In genomic region chr18:3297025-3297984, GRCh38 we compare ENCODE assay signal across 1 cellular context.
TF ChIP-seq lines count a peak whose summit lies in the region.

No MANE protein-coding gene starts in this region.

TF ChIP-seq in HepG2, 621 proteins besides CTCF, POLR2A, EP300 and RAD21 (continued from another document and continues in another):
- TF ChIP-seq ZBTB33 (CRISPR knock-in tag; IDR thresholded peaks at IDR 0.05): peak; percentile 60
- TF ChIP-seq ZBTB42 (CRISPR knock-in tag; IDR thresholded peaks at IDR 0.05): no peak
- peak; percentile 52; the same call in 1 of the 2 replicates for TF ChIP-seq KDM3A (CRISPR knock-in tag; IDR thresholded peaks at IDR 0.05; ENCODE audit: low read depth)
- TF ChIP-seq JUND (CRISPR knock-in tag; IDR thresholded peaks at IDR 0.05): peak; percentile 78; the same call in 1 of the 2 replicates
- no peak for TF ChIP-seq FOXA1 (IDR thresholded peaks at IDR 0.05)
- TF ChIP-seq FOXA1 (CRISPR knock-in tag; IDR thresholded peaks at IDR 0.05): peak; percentile 59
- TF ChIP-seq ZNF3 (CRISPR knock-in tag; IDR thresholded peaks at IDR 0.05): no peak
- peak; percentile 90 for TF ChIP-seq ZNF501 (CRISPR knock-in tag; IDR thresholded peaks at IDR 0.05)
- TF ChIP-seq MED13 (CRISPR knock-in tag; IDR thresholded peaks at IDR 0.05): peak; percentile 72
- 0 out of 2 replicates have a peak, but pooled peaks have one; percentile 59 for TF ChIP-seq ZNF776 (CRISPR knock-in tag; IDR thresholded peaks at IDR 0.05)
- TF ChIP-seq MTF1 (CRISPR knock-in tag; IDR thresholded peaks at IDR 0.05): 0 out of 2 replicates have a peak, but pooled peaks have one; percentile 65
- TF ChIP-seq ADNP (CRISPR knock-in tag; IDR thresholded peaks at IDR 0.05): 0 out of 2 replicates have a peak, but pooled peaks have one; percentile 22
- TF ChIP-seq CEBPB (IDR thresholded peaks at IDR 0.05; ENCODE audit: borderline replicate concordance, low read depth, low read length): no peak
- TF ChIP-seq, protein P1, sequence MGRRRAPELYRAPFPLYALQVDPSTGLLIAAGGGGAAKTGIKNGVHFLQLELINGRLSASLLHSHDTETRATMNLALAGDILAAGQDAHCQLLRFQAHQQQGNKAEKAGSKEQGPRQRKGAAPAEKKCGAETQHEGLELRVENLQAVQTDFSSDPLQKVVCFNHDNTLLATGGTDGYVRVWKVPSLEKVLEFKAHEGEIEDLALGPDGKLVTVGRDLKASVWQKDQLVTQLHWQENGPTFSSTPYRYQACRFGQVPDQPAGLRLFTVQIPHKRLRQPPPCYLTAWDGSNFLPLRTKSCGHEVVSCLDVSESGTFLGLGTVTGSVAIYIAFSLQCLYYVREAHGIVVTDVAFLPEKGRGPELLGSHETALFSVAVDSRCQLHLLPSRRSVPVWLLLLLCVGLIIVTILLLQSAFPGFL (CRISPR knock-in tag; IDR thresholded peaks at IDR 0.05): no peak
- peak; percentile 48 for TF ChIP-seq STAG1 (CRISPR knock-in tag; IDR thresholded peaks at IDR 0.05)
- no peak for TF ChIP-seq ZBTB2 (CRISPR knock-in tag; IDR thresholded peaks at IDR 0.05; ENCODE audit: low read depth)
- no peak for TF ChIP-seq CHD4 (IDR thresholded peaks at IDR 0.05; ENCODE audit: borderline replicate concordance, low read length)
- TF ChIP-seq ZNF138 (CRISPR knock-in tag; IDR thresholded peaks at IDR 0.05; ENCODE audit: low read depth): no peak
- TF ChIP-seq NCOA2 (CRISPR knock-in tag; IDR thresholded peaks at IDR 0.05): peak; percentile 58; the same call in 1 of the 2 replicates
- TF ChIP-seq DNMT1 (CRISPR knock-in tag; IDR thresholded peaks at IDR 0.05): no peak
- TF ChIP-seq ZNF441 (CRISPR knock-in tag; IDR thresholded peaks at IDR 0.05; ENCODE audit: borderline replicate concordance): no peak
- no peak for TF ChIP-seq ZFYVE20 (CRISPR knock-in tag; IDR thresholded peaks at IDR 0.05; ENCODE audit: borderline replicate concordance, low read depth)
- TF ChIP-seq ZNF850 (CRISPR knock-in tag; conservative IDR thresholded peaks at IDR 0.05): no peak
- TF ChIP-seq ZNF329 (CRISPR knock-in tag; IDR thresholded peaks at IDR 0.05; ENCODE audit: low read depth): no peak
- TF ChIP-seq CREM (IDR thresholded peaks at IDR 0.05): 0 out of 2 replicates have a peak, but pooled peaks have one; percentile 52
- TF ChIP-seq CREM (CRISPR knock-in tag; IDR thresholded peaks at IDR 0.05): no peak
- TF ChIP-seq MAFG (CRISPR knock-in tag; IDR thresholded peaks at IDR 0.05): 0 out of 2 replicates have a peak, but pooled peaks have one; percentile 42
- TF ChIP-seq, protein P2, sequence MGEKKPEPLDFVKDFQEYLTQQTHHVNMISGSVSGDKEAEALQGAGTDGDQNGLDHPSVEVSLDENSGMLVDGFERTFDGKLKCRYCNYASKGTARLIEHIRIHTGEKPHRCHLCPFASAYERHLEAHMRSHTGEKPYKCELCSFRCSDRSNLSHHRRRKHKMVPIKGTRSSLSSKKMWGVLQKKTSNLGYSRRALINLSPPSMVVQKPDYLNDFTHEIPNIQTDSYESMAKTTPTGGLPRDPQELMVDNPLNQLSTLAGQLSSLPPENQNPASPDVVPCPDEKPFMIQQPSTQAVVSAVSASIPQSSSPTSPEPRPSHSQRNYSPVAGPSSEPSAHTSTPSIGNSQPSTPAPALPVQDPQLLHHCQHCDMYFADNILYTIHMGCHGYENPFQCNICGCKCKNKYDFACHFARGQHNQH (CRISPR knock-in tag; IDR thresholded peaks at IDR 0.05): peak; percentile 71; the same call in 1 of the 2 replicates
- TF ChIP-seq ZEB1 (IDR thresholded peaks at IDR 0.05; ENCODE audit: insufficient replicate concordance, low read depth): peak; percentile 91
- no peak for TF ChIP-seq SMAD9 (CRISPR knock-in tag; IDR thresholded peaks at IDR 0.05)
- TF ChIP-seq, protein P3, sequence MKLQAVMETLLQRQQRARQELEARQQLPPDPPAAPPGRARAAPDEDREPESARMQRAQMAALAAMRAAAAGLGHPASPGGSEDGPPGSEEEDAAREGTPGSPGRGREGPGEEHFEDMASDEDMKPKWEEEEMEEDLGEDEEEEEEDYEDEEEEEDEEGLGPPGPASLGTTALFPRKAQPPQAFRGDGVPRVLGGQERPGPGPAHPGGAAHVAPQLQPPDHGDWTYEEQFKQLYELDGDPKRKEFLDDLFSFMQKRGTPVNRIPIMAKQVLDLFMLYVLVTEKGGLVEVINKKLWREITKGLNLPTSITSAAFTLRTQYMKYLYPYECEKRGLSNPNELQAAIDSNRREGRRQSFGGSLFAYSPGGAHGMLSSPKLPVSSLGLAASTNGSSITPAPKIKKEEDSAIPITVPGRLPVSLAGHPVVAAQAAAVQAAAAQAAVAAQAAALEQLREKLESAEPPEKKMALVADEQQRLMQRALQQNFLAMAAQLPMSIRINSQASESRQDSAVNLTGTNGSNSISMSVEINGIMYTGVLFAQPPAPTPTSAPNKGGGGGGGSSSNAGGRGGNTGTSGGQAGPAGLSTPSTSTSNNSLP (IDR thresholded peaks at IDR 0.05; ENCODE audit: low read depth, low read length): no peak
- TF ChIP-seq ISL2 (CRISPR knock-in tag; IDR thresholded peaks at IDR 0.05): peak; percentile 76; the same call in 1 of the 2 replicates
- TF ChIP-seq REPIN1 (CRISPR knock-in tag; IDR thresholded peaks at IDR 0.05; ENCODE audit: borderline replicate concordance, low read depth): peak; percentile 89; the same call in 1 of the 2 replicates
- TF ChIP-seq, protein P4, sequence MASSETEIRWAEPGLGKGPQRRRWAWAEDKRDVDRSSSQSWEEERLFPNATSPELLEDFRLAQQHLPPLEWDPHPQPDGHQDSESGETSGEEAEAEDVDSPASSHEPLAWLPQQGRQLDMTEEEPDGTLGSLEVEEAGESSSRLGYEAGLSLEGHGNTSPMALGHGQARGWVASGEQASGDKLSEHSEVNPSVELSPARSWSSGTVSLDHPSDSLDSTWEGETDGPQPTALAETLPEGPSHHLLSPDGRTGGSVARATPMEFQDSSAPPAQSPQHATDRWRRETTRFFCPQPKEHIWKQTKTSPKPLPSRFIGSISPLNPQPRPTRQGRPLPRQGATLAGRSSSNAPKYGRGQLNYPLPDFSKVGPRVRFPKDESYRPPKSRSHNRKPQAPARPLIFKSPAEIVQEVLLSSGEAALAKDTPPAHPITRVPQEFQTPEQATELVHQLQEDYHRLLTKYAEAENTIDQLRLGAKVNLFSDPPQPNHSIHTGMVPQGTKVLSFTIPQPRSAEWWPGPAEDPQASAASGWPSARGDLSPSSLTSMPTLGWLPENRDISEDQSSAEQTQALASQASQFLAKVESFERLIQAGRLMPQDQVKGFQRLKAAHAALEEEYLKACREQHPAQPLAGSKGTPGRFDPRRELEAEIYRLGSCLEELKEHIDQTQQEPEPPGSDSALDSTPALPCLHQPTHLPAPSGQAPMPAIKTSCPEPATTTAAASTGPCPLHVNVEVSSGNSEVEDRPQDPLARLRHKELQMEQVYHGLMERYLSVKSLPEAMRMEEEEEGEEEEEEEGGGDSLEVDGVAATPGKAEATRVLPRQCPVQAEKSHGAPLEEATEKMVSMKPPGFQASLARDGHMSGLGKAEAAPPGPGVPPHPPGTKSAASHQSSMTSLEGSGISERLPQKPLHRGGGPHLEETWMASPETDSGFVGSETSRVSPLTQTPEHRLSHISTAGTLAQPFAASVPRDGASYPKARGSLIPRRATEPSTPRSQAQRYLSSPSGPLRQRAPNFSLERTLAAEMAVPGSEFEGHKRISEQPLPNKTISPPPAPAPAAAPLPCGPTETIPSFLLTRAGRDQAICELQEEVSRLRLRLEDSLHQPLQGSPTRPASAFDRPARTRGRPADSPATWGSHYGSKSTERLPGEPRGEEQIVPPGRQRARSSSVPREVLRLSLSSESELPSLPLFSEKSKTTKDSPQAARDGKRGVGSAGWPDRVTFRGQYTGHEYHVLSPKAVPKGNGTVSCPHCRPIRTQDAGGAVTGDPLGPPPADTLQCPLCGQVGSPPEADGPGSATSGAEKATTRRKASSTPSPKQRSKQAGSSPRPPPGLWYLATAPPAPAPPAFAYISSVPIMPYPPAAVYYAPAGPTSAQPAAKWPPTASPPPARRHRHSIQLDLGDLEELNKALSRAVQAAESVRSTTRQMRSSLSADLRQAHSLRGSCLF (CRISPR knock-in tag; IDR thresholded peaks at IDR 0.05; ENCODE audit: borderline replicate concordance): no peak
- peak; percentile 44; the same call in 1 of the 2 replicates for TF ChIP-seq ELF3 (CRISPR knock-in tag; IDR thresholded peaks at IDR 0.05)
- TF ChIP-seq ZNF512 (CRISPR knock-in tag; IDR thresholded peaks at IDR 0.05): no peak
- no peak for TF ChIP-seq TIGD3 (CRISPR knock-in tag; IDR thresholded peaks at IDR 0.05; ENCODE audit: borderline replicate concordance)
- no peak for TF ChIP-seq ZNF616 (CRISPR knock-in tag; IDR thresholded peaks at IDR 0.05; ENCODE audit: low read depth)
- TF ChIP-seq ZNF253 (CRISPR knock-in tag; IDR thresholded peaks at IDR 0.05; ENCODE audit: borderline replicate concordance): no peak
- TF ChIP-seq ZNF720 (CRISPR knock-in tag; IDR thresholded peaks at IDR 0.05): no peak
- TF ChIP-seq, protein P5, sequence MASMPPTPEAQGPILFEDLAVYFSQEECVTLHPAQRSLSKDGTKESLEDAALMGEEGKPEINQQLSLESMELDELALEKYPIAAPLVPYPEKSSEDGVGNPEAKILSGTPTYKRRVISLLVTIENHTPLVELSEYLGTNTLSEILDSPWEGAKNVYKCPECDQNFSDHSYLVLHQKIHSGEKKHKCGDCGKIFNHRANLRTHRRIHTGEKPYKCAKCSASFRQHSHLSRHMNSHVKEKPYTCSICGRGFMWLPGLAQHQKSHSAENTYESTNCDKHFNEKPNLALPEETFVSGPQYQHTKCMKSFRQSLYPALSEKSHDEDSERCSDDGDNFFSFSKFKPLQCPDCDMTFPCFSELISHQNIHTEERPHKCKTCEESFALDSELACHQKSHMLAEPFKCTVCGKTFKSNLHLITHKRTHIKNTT (CRISPR knock-in tag; IDR thresholded peaks at IDR 0.05): no peak
- no peak for TF ChIP-seq CBX2 (IDR thresholded peaks at IDR 0.05; ENCODE audit: low read depth, low read length)
- no peak for TF ChIP-seq CBX2 (CRISPR knock-in tag; IDR thresholded peaks at IDR 0.05; ENCODE audit: low read depth)
- TF ChIP-seq ASH2L (IDR thresholded peaks at IDR 0.05; ENCODE audit: insufficient read length, low read depth, low read length): peak; percentile 70
- TF ChIP-seq, protein P6, sequence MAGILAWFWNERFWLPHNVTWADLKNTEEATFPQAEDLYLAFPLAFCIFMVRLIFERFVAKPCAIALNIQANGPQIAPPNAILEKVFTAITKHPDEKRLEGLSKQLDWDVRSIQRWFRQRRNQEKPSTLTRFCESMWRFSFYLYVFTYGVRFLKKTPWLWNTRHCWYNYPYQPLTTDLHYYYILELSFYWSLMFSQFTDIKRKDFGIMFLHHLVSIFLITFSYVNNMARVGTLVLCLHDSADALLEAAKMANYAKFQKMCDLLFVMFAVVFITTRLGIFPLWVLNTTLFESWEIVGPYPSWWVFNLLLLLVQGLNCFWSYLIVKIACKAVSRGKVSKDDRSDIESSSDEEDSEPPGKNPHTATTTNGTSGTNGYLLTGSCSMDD (CRISPR knock-in tag; IDR thresholded peaks at IDR 0.05): no peak
- no peak for TF ChIP-seq PAF1 (CRISPR knock-in tag; IDR thresholded peaks at IDR 0.05)
- peak; percentile 53; the same call in 1 of the 2 replicates for TF ChIP-seq ZNF777 (CRISPR knock-in tag; IDR thresholded peaks at IDR 0.05)
- no peak for TF ChIP-seq HNRNPLL (IDR thresholded peaks at IDR 0.05; ENCODE audit: low read depth, low read length, poor library complexity, severe bottlenecking)
- TF ChIP-seq EED (CRISPR knock-in tag; IDR thresholded peaks at IDR 0.05): no peak
- TF ChIP-seq ZMYM4 (CRISPR knock-in tag; IDR thresholded peaks at IDR 0.05): peak; percentile 100
- 0 out of 2 replicates have a peak, but pooled peaks have one; percentile 79 for TF ChIP-seq ZSCAN29 (CRISPR knock-in tag; conservative IDR thresholded peaks at IDR 0.05)
